In the genomic region with DNA sequence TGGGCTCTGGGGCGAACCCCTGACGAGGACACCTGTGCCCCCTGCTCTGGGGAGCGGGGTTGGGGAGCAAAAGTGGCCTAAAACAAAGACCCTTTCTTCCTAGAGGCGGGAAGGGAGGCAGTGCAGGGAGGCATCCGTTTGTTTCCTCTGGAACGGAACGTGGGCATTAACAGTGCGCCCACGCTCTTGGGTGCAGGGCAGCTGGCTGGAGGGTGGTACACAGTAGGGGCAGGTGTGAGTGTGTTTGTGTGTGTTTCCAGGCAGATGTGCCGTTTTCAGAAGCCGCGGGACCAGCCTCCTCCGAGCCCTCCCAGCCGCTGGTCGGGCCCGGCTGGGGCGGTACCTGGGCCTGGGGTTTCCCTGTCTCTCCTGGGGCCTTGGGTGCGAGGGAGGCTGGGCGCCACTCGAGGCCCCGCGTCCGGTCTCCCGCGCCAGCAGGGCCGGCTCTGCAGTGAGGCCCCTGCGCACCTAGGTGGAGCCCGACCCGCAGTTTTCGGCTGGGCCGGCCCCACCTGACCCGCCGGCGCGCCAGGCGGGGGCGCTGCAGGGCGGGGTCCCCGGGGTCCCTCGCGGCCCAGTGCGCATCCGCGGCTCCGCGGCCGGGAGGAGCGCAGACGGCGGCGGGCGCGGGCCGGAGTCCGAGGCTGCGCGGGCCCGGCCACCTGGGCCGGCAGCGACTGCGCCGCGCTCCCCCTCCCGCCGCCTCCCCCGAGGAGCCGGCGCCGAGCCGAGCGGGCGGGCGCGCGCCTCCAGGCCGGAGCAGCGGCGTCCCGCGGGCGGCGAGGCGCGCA, we compare ENCODE assay signal across 8 cellular contexts.
DNase-seq lines count a peak whose midpoint lies in the region; ATAC-seq and TF ChIP-seq lines count a peak whose summit lies in the region.

No MANE protein-coding gene starts in this region.

- WGBS in thymus, result 11% methylated on average over 84 of the region's 84 CpGs
- WGBS in spleen, 5 donors, result 10 to 44% (median 12%) methylated on average over 17 to 84 of the region's 84 CpGs

- peak; percentile 86 for TF ChIP-seq CTCF in LNCAP (IDR thresholded peaks at IDR 0.05)
- peak; percentile 58 to 71 (median 66) for TF ChIP-seq CTCF in ascending aorta (IDR thresholded peaks at IDR 0.05)
- peak; percentile 16 to 29 for TF ChIP-seq CTCF in left lung (IDR thresholded peaks at IDR 0.05)
- TF ChIP-seq CTCF in spleen (IDR thresholded peaks at IDR 0.05 in 8 of 11, conservative IDR thresholded peaks at IDR 0.05 in 3 of 11), result no peak

- no peak overlapping the region for H3K27ac ChIP-seq in ascending aorta
- H3K27ac ChIP-seq in left lung, result no peak overlapping the region
- H3K27ac ChIP-seq in thymus (ENCODE audit: low read depth), result no peak overlapping the region
- no peak overlapping the region for H3K27ac ChIP-seq in spleen

- H3K36me3 ChIP-seq in ascending aorta (no peaks in the 10 kb centered on the region), left lung (no peaks in the 10 kb centered on the region), thymus (ENCODE audit: control insufficient read depth, insufficient read depth) (no peaks in the 10 kb centered on the region), spleen (no peaks in the 10 kb centered on the region)

- no peak for TF ChIP-seq POLR2A in spleen (IDR thresholded peaks at IDR 0.05)

- DNase-seq in COR-L47 (lab: John Stamatoyannopoulos, UW), result peak; percentile 70
- DNase-seq in ascending aorta (ENCODE audit: low spot score in 2 of 2), result no peak
- DNase-seq in left lung, result peak in 1 of 2 donors; percentile 83
- DNase-seq in posterior vena cava (ENCODE audit: low spot score), result no peak
- DNase-seq in spleen, result no peak
- DNase-seq in dedifferentiated amniotic fluid mesenchymal stem cell (ENCODE audit: extremely low spot score), result no peak

- H3K4me3 ChIP-seq in ascending aorta (peak overlapping the region in 1 of 2 donors; percentile 33), left lung (no peak overlapping the region), thymus (ENCODE audit: low read length) (peak overlapping the region; percentile 29), spleen (peak overlapping the region in 1 of 8 donors; percentile 36)

- intact Hi-C loops in ascending aorta (cut with DNase I), result loop anchor here (1.0 to 10.0 kb wide), 5 partner anchors 370 to 1252 kb away; a partner anchor contains a TSS
- intact Hi-C loops in left lung (cut with DNase I), result loop anchor here in 1 of 2 donors (10.0 kb wide), 1 partner anchor 730 kb away; no protein-coding TSS in a partner anchor
- intact Hi-C loops in posterior vena cava (cut with DNase I), result no loop called here
- intact Hi-C loops in spleen (cut with DNase I; ENCODE audit: low total_unique reads), result no loop called here

- H3K9me3 ChIP-seq in ascending aorta, result peaks cover 0 to 4% of the 10 kb centered on the region in 2 donors
- peaks cover 0 to 20% of the 10 kb centered on the region in 2 donors for H3K9me3 ChIP-seq in left lung
- H3K9me3 ChIP-seq in thymus (ENCODE audit: control insufficient read depth), result peaks cover 2% of the 10 kb centered on the region
- H3K9me3 ChIP-seq in spleen, result peaks cover 0 to 29% (median 23%) of the 10 kb centered on the region in 8 donors

- ATAC-seq in left lung, result peak; percentile 92

- no peaks in the 10 kb centered on the region for H3K27me3 ChIP-seq in ascending aorta
- H3K27me3 ChIP-seq in left lung, result peaks cover 15 to 65% of the 10 kb centered on the region in 2 donors
- peaks cover 55% of the 10 kb centered on the region for H3K27me3 ChIP-seq in thymus (ENCODE audit: control insufficient read depth, insufficient read depth)
- H3K27me3 ChIP-seq in spleen (replicated peaks in 1 of 7), result peaks cover 0 to 75% (median 41%) of the 10 kb centered on the region in 7 donors

- peaks cover 0 to 24% of the 10 kb centered on the region in 2 donors for H3K4me1 ChIP-seq in ascending aorta
- H3K4me1 ChIP-seq in left lung, result peaks cover 0 to 9% of the 10 kb centered on the region in 2 donors
- peaks cover 3% of the 10 kb centered on the region for H3K4me1 ChIP-seq in thymus (ENCODE audit: control insufficient read depth, insufficient read depth, low read length)
- peaks cover 0 to 15% (median 4%) of the 10 kb centered on the region in 6 donors for H3K4me1 ChIP-seq in spleen

Comparison
In these comparisons a context has a peak if more than half of its experiments do, and no peak if none do; other contexts are left out.
1. CTCF ChIP-seq: peak in LNCAP (single experiment), ascending aorta (3 of 3) and left lung (2 of 2); none in spleen (0 of 11).